In genomic region chr17:32672701-32673100, GRCh38 we compare ENCODE assay signal across 30 cellular contexts.
DNase-seq lines count a peak whose midpoint lies in the region; ATAC-seq, FAIRE-seq and TF ChIP-seq lines count a peak whose summit lies in the region.
"Had no signal": no experiment of that assay in that cellular context is flagged by ENCODE, and none has a peak within 500 bp of the region (broad histone marks: within the 10 kb centered on the region; RNA-seq: fewer than 3 reads in every experiment).

No MANE protein-coding gene starts in this region.

- H3K9me3 ChIP-seq in small intestine (ENCODE audit: control insufficient read depth, low read depth), result no peaks in the 10 kb centered on the region
- H3K9me3 ChIP-seq: A549, Caco-2, SJCRH30 had no signal

- no peaks in the 10 kb centered on the region for H3K27me3 ChIP-seq in small intestine (ENCODE audit: control insufficient read depth in 2 of 2, insufficient read depth in 2 of 2, low read length in 2 of 2)
- H3K27me3 ChIP-seq: SJCRH30 had no signal

- CTCF ChIA-PET in HEK293T (lab: Yijun Ruan, JAX), result interaction anchor here (1.4 kb wide), 1 partner anchor 14 kb away, joined by 3 read pairs; no protein-coding TSS in a partner anchor

- H3K27ac ChIP-seq in C4-2B (peak overlapping the region; percentile 21; the same call in 1 of the 2 replicates), small intestine (ENCODE audit: low read depth in 1 of 2, low read length in 1 of 2) (no peak overlapping the region)
- H3K27ac ChIP-seq: A549, SJCRH30 had no signal

- H3K4me3 ChIP-seq in small intestine (ENCODE audit: low read depth in 1 of 2, low read length in 2 of 2), result no peak overlapping the region
- H3K4me3 ChIP-seq: A549, GM12878, GM23338, SJCRH30 had no signal

- no peaks in the 10 kb centered on the region for H3K4me1 ChIP-seq in small intestine (ENCODE audit: control insufficient read depth in 2 of 2, insufficient read depth in 1 of 2, low read depth in 1 of 2, low read length in 1 of 2)
- H3K4me1 ChIP-seq: A549, Caco-2, SJCRH30 had no signal

- DNase-seq in HEK293T (ENCODE audit: extremely low spot score) (no peak), RPMI8226 (peak; percentile 11), myocyte (ENCODE audit: low read depth) (peak; percentile 45), small intestine (no peak), amygdala (lab: John Stamatoyannopoulos, UW) (no peak)
- DNase-seq: Caco-2; CD8-positive, alpha-beta T cell; DMS 273 treated with DMSO at 0.1 percent for 48 hours; DMS79; EL; GDM1; H9; HFFc6; Karpas-422; NCI-H1417 treated with DMSO at 0.1 percent for 48 hours; NCI-H1694 treated with DMSO at 0.1 percent for 48 hours; NCI-H2171 treated with DMSO at 0.1 percent for 48 hours; NCI-H345; NCI-H510A treated with DMSO at 0.1 percent for 48 hours; NCI-H82; NK-92 treated with Interleukin-12 subunit alpha and Interleukin-12 subunit beta, amount 100 ng/mL, for 24 hours; PC-3 had no signal

- POLR2A ChIA-PET in HEK293T (lab: Yijun Ruan, JAX), result no interaction called here

- no peak for ATAC-seq in GM18517 (IDR thresholded peaks at IDR 0.05; ENCODE audit: unreplicated experiment)
- ATAC-seq: A549; CD8-positive, alpha-beta T cell; GM12878; GM23338; HepG2; PC-3; Right ventricle myocardium inferior had no signal

- WGBS in small intestine, 3 donors, result 46 to 84% (median 74%) methylated on average over 1 of the region's 1 CpG

- no peaks in the 10 kb centered on the region for H3K36me3 ChIP-seq in small intestine (ENCODE audit: control insufficient read depth in 2 of 2, insufficient read depth in 2 of 2, low read length in 2 of 2)
- H3K36me3 ChIP-seq: SJCRH30 had no signal

- no peak for TF ChIP-seq CTCF in C4-2B (conservative IDR thresholded peaks at IDR 0.05)

- FAIRE-seq in small intestine (lab: Jason Lieb, UNC), result no peak
- FAIRE-seq: A549, GM12878, HepG2 had no signal

TF ChIP-seq in HEK293T, 16 proteins besides CTCF, POLR2A, EP300 and RAD21:
- TF ChIP-seq ZNF384 (IDR thresholded peaks at IDR 0.05) (0 out of 2 replicates have a peak, but pooled peaks have one; percentile 41), SUZ12 (IDR thresholded peaks at IDR 0.05) (no peak)

Comparison
In these comparisons a context has a peak if more than half of its experiments do, and no peak if none do; other contexts are left out.
1. DNase-seq: peak in RPMI8226 (single experiment) and myocyte (single experiment); none in HEK293T (single experiment), small intestine (single experiment) and amygdala (0 of 56).